14 cellular contexts compared by ENCODE assay signal in the genomic region with DNA sequence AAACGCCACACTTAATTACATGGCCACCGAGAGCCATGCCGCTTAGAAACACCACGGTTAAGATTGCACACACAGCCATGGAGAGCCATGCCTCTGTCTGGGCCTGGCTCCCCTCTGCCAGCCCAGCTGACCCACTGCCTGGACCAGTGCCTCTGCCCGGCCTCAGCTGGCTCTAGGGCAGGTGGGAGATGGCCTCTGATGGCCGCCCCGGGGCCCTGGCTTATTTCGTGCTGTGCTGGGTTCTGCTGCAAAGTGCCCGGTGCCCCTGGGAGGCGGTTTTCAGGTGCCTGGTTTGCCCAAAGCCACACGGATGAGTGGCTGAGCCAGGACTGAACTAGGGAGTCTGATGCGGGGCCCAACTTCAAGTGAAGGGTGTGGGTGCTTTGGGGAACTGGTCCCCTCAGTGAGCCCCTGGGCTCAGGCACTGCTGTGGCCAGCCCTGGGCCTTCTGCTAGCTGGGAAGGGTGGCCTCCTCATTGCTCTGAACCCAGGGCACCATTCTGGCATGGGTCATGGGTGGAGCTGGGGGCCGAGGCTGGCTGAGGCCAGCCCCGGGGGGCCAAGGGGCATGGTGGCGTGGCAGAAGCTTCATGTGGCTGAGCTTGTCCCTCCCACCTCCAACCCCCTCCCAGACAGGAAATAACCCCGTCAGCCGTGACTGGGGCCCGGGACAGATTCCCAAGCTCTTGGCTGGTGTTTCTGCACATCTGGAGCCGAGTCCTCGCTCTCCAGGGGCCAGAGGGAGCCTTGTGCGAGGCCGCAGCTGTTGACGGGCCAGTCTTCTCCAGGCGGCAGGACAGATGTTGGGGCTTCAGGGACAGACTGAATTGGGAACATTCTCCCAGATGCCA. TPM values are rescaled to one million over a fixed set of nuclear protein-coding genes. Genes with fewer than 3 reads are reported as not detected.
DNase-seq lines count a peak whose midpoint lies in the region; ATAC-seq and TF ChIP-seq lines count a peak whose summit lies in the region.
"Had no signal": no experiment of that assay in that cellular context is flagged by ENCODE, and none has a peak within 500 bp of the region (broad histone marks: within the 10 kb centered on the region; RNA-seq: fewer than 3 reads in every experiment).

No MANE protein-coding gene starts in this region.

- H3K4ac ChIP-seq in IMR-90 (ENCODE audit: low read depth, low read length): no peak overlapping the region
- H3K4ac ChIP-seq in mesenchymal stem cell (ENCODE audit: low read depth in 1 of 2, low read length in 2 of 2): no peak overlapping the region

- H4K91ac ChIP-seq in IMR-90 (ENCODE audit: insufficient read depth, low read depth, low read length) (no peak overlapping the region), mesenchymal stem cell (ENCODE audit: low read length) (no peak overlapping the region)

- no peaks in the 10 kb centered on the region for H3K9me1 ChIP-seq in IMR-90 (ENCODE audit: insufficient read depth, low read length)

- TF ChIP-seq POLR2A in IMR-90 (IDR thresholded peaks at IDR 0.05; ENCODE audit: low read depth, low read length) (no peak), upper lobe of left lung (IDR thresholded peaks at IDR 0.05) (no peak)

- H3K4me2 ChIP-seq in IMR-90 (ENCODE audit: low read depth, low read length) (no peak overlapping the region), mesenchymal stem cell (ENCODE audit: low read length, poor library complexity, severe bottlenecking) (no peak overlapping the region)

- H2BK5ac ChIP-seq in IMR-90 (ENCODE audit: low read depth, low read length, poor library complexity, severe bottlenecking) (no peak overlapping the region), mesenchymal stem cell (ENCODE audit: low read depth, low read length, poor library complexity, severe bottlenecking) (no peak overlapping the region)

- DNase-seq in IMR-90 (no peak), fibroblast of gingiva (ENCODE audit: low read depth) (peak; percentile 63), mesenchymal stem cell (peak; percentile 32), upper lobe of left lung (peak in 1 of 2 donors; percentile 72), AG20443 (ENCODE audit: low spot score) (no peak), WERI-Rb-1 (no peak), NCI-H2029 (lab: John Stamatoyannopoulos, UW) (no peak)
- DNase-seq: activated CD4-positive, alpha-beta T cell treated with anti-CD3 and anti-CD28 coated beads, Interleukin-2, amount 10 ng/mL, durations not matched to agents 7 days and 5 days; activated T-cell treated with anti-CD3 and anti-CD28 coated beads, Interleukin-2, amount 50 U/mL, for 72 hours; adrenal gland; NCI-H2081; stomach had no signal

- H3K27me3 ChIP-seq in IMR-90 (ENCODE audit: control insufficient read depth, insufficient read depth, low read length) (no peaks in the 10 kb centered on the region), mesenchymal stem cell (ENCODE audit: control insufficient read depth in 1 of 2, insufficient read depth in 1 of 2, low read length in 2 of 2) (peaks cover 5 to 9% of the 10 kb centered on the region in 2 experiments), upper lobe of left lung (peaks cover 0 to 9% (median 5%) of the 10 kb centered on the region in 4 donors), WERI-Rb-1 (ENCODE audit: insufficient read depth, low read depth, severe bottlenecking) (no peaks in the 10 kb centered on the region)
- H3K27me3 ChIP-seq: adrenal gland had no signal

- H3K36me3 ChIP-seq in IMR-90 (ENCODE audit: control insufficient read depth, insufficient read depth, low read length): no peaks in the 10 kb centered on the region
- peaks cover 0 to 6% of the 10 kb centered on the region in 2 experiments for H3K36me3 ChIP-seq in mesenchymal stem cell (ENCODE audit: control insufficient read depth in 1 of 2, insufficient read depth in 2 of 2, low read depth in 1 of 2, low read length in 2 of 2)
- H3K36me3 ChIP-seq in upper lobe of left lung: no peaks in the 10 kb centered on the region
- H3K36me3 ChIP-seq in WERI-Rb-1: peaks cover 4% of the 10 kb centered on the region
- H3K36me3 ChIP-seq: adrenal gland, SJSA1 had no signal

- ATAC-seq in IMR-90 (ENCODE audit: low read depth): no peak
- peak in 1 of 2 donors; percentile 28 for ATAC-seq in upper lobe of left lung (ENCODE audit: low FRiP score in 2 of 2)
- ATAC-seq: activated T-cell treated with anti-CD3 and anti-CD28 coated beads, Interleukin-2, amount 50 U/mL, for 72 hours had no signal

- H4K8ac ChIP-seq in IMR-90 (ENCODE audit: low read depth in 2 of 2, low read length in 2 of 2): no peak overlapping the region
- H4K8ac ChIP-seq in mesenchymal stem cell (ENCODE audit: low read length): no peak overlapping the region

- peaks cover 10% of the 10 kb centered on the region for H4K20me1 ChIP-seq in IMR-90 (ENCODE audit: insufficient read depth, low read length)

- H2BK12ac ChIP-seq in mesenchymal stem cell (ENCODE audit: low read length in 2 of 2): no peak overlapping the region

- H2BK120ac ChIP-seq in IMR-90 (ENCODE audit: low read depth, low read length): no peak overlapping the region
- H2BK120ac ChIP-seq in mesenchymal stem cell (ENCODE audit: low read depth, low read length): no peak overlapping the region

- H2BK20ac ChIP-seq in IMR-90 (ENCODE audit: low read depth, low read length): no peak overlapping the region

- H2BK15ac ChIP-seq in IMR-90 (ENCODE audit: low read depth, low read length) (no peak overlapping the region), mesenchymal stem cell (ENCODE audit: low read depth, poor library complexity, severe bottlenecking) (no peak overlapping the region)

- CTCF ChIA-PET in IMR-90 (lab: Yijun Ruan, JAX): no interaction called here

- BruUV-seq in IMR-90 (replicated peaks; lab: Mats Ljungman, UMichigan): no TSS peak

- TF ChIP-seq CTCF in IMR-90 (conservative IDR thresholded peaks at IDR 0.05; ENCODE audit: low read depth, low read length) (no peak), upper lobe of left lung (IDR thresholded peaks at IDR 0.05) (no peak), WERI-Rb-1 (IDR thresholded peaks at IDR 0.05; ENCODE audit: low read depth, low read length) (no peak)

- TF ChIP-seq RAD21 in IMR-90 (IDR thresholded peaks at IDR 0.05; ENCODE audit: low read length): no peak

- in situ Hi-C loops in IMR-90 (cut with MboI; ENCODE audit: low sequenced_read_pairs): no loop called here

- H3K9ac ChIP-seq in IMR-90 (ENCODE audit: low read depth, low read length) (no peak overlapping the region), mesenchymal stem cell (ENCODE audit: low read length) (no peak overlapping the region)

- POLR2A ChIA-PET in IMR-90 (lab: Charles Lee; ENCODE audit: unreplicated experiment): interaction anchor here (0.6 kb wide), 1 partner anchor 75 kb away, joined by 6 read pairs; no protein-coding TSS in a partner anchor

- H2AK5ac ChIP-seq in IMR-90 (ENCODE audit: low read depth, low read length) (no peak overlapping the region), mesenchymal stem cell (ENCODE audit: low read length, severe bottlenecking) (no peak overlapping the region)

- no peak overlapping the region for H3K4me3 ChIP-seq in IMR-90 (ENCODE audit: insufficient read depth, low read depth, low read length)
- no peak overlapping the region for H3K4me3 ChIP-seq in mesenchymal stem cell (ENCODE audit: insufficient read depth in 1 of 2, low read depth in 1 of 2, low read length in 2 of 2)
- no peak overlapping the region for H3K4me3 ChIP-seq in upper lobe of left lung
- H3K4me3 ChIP-seq in WERI-Rb-1 (ENCODE audit: low read depth, low read length): no peak overlapping the region
- H3K4me3 ChIP-seq: adrenal gland, SJSA1, stomach had no signal

- H3K18ac ChIP-seq in IMR-90 (ENCODE audit: low read depth, low read length): no peak overlapping the region
- H3K18ac ChIP-seq in mesenchymal stem cell (ENCODE audit: low read depth in 1 of 2, low read length in 2 of 2): no peak overlapping the region

- no peak overlapping the region for H2AK9ac ChIP-seq in IMR-90 (replicated peaks; ENCODE audit: low read depth, low read length, poor library complexity)

- intact Hi-C loops in IMR-90 (cut with micrococcal nuclease): no loop called here

- no peaks in the 10 kb centered on the region for H3K79me1 ChIP-seq in IMR-90 (ENCODE audit: low read depth in 1 of 2, low read length in 2 of 2)
- H3K79me1 ChIP-seq in mesenchymal stem cell (replicated peaks; ENCODE audit: low read length, poor library complexity, severe bottlenecking): no peaks in the 10 kb centered on the region

- no peak overlapping the region for H3K56ac ChIP-seq in IMR-90 (ENCODE audit: extremely low read depth, insufficient read depth, low read length)

- H3K14ac ChIP-seq in IMR-90 (replicated peaks; ENCODE audit: low read depth, low read length) (no peak overlapping the region), mesenchymal stem cell (ENCODE audit: low read length in 2 of 2) (no peak overlapping the region)

- peak overlapping the region; percentile 48 for H2AFZ ChIP-seq in IMR-90 (replicated peaks; ENCODE audit: low read length, poor library complexity)
- no peak overlapping the region for H2AFZ ChIP-seq in mesenchymal stem cell (ENCODE audit: low read depth, low read length)

- TF ChIP-seq EP300 in upper lobe of left lung (IDR thresholded peaks at IDR 0.05): no peak

- H3K9me3 ChIP-seq in IMR-90 (ENCODE audit: control insufficient read depth, insufficient read depth, low read length) (no peaks in the 10 kb centered on the region), mesenchymal stem cell (ENCODE audit: control insufficient read depth, low read length) (no peaks in the 10 kb centered on the region), upper lobe of left lung (no peaks in the 10 kb centered on the region), WERI-Rb-1 (ENCODE audit: severe bottlenecking) (no peaks in the 10 kb centered on the region)
- H3K9me3 ChIP-seq: adrenal gland, SJSA1, stomach had no signal

- dilution Hi-C loops in IMR-90 (cut with HindIII; ENCODE audit: low sequenced_read_pairs, unreplicated experiment): no loop called here

- 70% methylated on average over 3 of the region's 24 CpGs; no CpG with 5 or more reads in 1 of the 2 experiments for WGBS in IMR-90 (ENCODE audit: extremely low coverage in 2 of 2, insufficient read length in 1 of 2), 2 experiments
- WGBS in mesenchymal stem cell: 70% methylated on average over 24 of the region's 24 CpGs
- WGBS in upper lobe of left lung, 2 donors: 80% methylated on average over 21 of the region's 24 CpGs; no CpG with 5 or more reads in 1 of the 2 donors

- H3K4me1 ChIP-seq in IMR-90 (ENCODE audit: control insufficient read depth, insufficient read depth, low read length) (peaks cover 2% of the 10 kb centered on the region; the same call in 1 of the 2 replicates), mesenchymal stem cell (ENCODE audit: control insufficient read depth, insufficient read depth, low read depth, low read length) (peaks cover 42% of the 10 kb centered on the region), upper lobe of left lung (peaks cover 22 to 28% (median 25%) of the 10 kb centered on the region in 4 donors)

- H4K5ac ChIP-seq in IMR-90 (ENCODE audit: low read depth, low read length): no peak overlapping the region

- H3K23ac ChIP-seq in IMR-90 (ENCODE audit: low read depth, low read length) (no peak overlapping the region), mesenchymal stem cell (ENCODE audit: low read length in 2 of 2) (no peak overlapping the region)

- no peak overlapping the region for H3K27ac ChIP-seq in IMR-90 (ENCODE audit: insufficient read depth, low read length)
- H3K27ac ChIP-seq in mesenchymal stem cell (ENCODE audit: low read length, poor library complexity, severe bottlenecking): no peak overlapping the region
- peak overlapping the region; percentile 3 to 82 (median 68) for H3K27ac ChIP-seq in upper lobe of left lung
- H3K27ac ChIP-seq in WERI-Rb-1: no peak overlapping the region; the same call in 1 of the 2 replicates
- H3K27ac ChIP-seq: SJSA1, stomach had no signal

RNA-seq across cellular contexts. Expression of a gene that starts 1.9 kb away (rescaled TPM):
- total RNA-seq in IMR-90 (2012; rRNA removed) (1.7 and 1.8 TPM in 2 replicates), upper lobe of left lung (10 to 100 TPM in 3 of 6 donors, 1 to 10 TPM in 3; 2.4 to 25.7 (median 12.5) TPM)
- polyA plus RNA-seq in IMR-90 (2012; rRNA removed): 5.2 and 6.5 TPM in 2 replicates
- 4.8 and 9.2 TPM in 2 replicates for polyA plus RNA-seq in IMR-90 (2012; cell fraction: cytosol; rRNA removed)
- 11.6 and 25.5 TPM in 2 replicates for polyA plus RNA-seq in IMR-90 (2012; cell fraction: nucleus; rRNA removed; ENCODE audit: low replicate concordance)
- 4.9 TPM for polyA plus RNA-seq in mesenchymal stem cell (2013, experiment 1 of 2)
- 5.1 TPM for polyA plus RNA-seq in mesenchymal stem cell (2013, experiment 2 of 2)

RNA-seq across cellular contexts. Expression of a gene that starts 18.8 kb away (rescaled TPM):
- not detected in 2 replicates for total RNA-seq in IMR-90 (2012; rRNA removed)
- not detected in 2 replicates for polyA plus RNA-seq in IMR-90 (2012; rRNA removed)
- not detected in 2 replicates for polyA plus RNA-seq in IMR-90 (2012; cell fraction: cytosol; rRNA removed)
- not detected in 2 replicates for polyA plus RNA-seq in IMR-90 (2012; cell fraction: nucleus; rRNA removed; ENCODE audit: low replicate concordance)
- polyA plus RNA-seq in mesenchymal stem cell (2013, experiment 1 of 2): not detected
- polyA plus RNA-seq in mesenchymal stem cell (2013, experiment 2 of 2): not detected
- total RNA-seq in upper lobe of left lung: not detected
- total RNA-seq: activated CD4-positive, alpha-beta T cell treated with anti-CD3 and anti-CD28 coated beads, Interleukin-2, amount 10 ng/mL, durations not matched to agents 7 days and 5 days; activated T-cell treated with anti-CD3 and anti-CD28 coated beads, Interleukin-2, amount 50 U/mL, for 72 hours; adrenal gland; lung microvascular endothelial cell; SJSA1; stomach had no signal
- polyA plus RNA-seq: adrenal gland, stomach had no signal

RNA-seq across cellular contexts. Expression of a gene that starts 27.0 kb away (rescaled TPM):
- total RNA-seq in IMR-90 (2012; rRNA removed) (53.9 and 61.7 TPM in 2 replicates), upper lobe of left lung (10 to 100 TPM; 23.0 to 66.7 (median 52.2) TPM)
- polyA plus RNA-seq in IMR-90 (2012; rRNA removed): 36.4 and 37.2 TPM in 2 replicates
- 23.0 and 23.1 TPM in 2 replicates for polyA plus RNA-seq in IMR-90 (2012; cell fraction: cytosol; rRNA removed)
- polyA plus RNA-seq in IMR-90 (2012; cell fraction: nucleus; rRNA removed; ENCODE audit: low replicate concordance): 8.0 and 15.4 TPM in 2 replicates
- polyA plus RNA-seq in mesenchymal stem cell (2013, experiment 1 of 2): 52.7 TPM
- polyA plus RNA-seq in mesenchymal stem cell (2013, experiment 2 of 2): 52.5 TPM

RNA-seq across cellular contexts. Expression of a gene that starts 56.9 kb away (rescaled TPM):
- total RNA-seq in IMR-90 (2012; rRNA removed) (2.7 and 3.9 TPM in 2 replicates), upper lobe of left lung (10 to 100 TPM in 5 of 6 donors, 1 to 10 TPM in 1; 9.8 to 85.9 (median 18.3) TPM)
- 17.2 and 42.9 TPM in 2 replicates for polyA plus RNA-seq in IMR-90 (2012; rRNA removed)
- polyA plus RNA-seq in IMR-90 (2012; cell fraction: cytosol; rRNA removed): 4.7 and 5.1 TPM in 2 replicates
- polyA plus RNA-seq in IMR-90 (2012; cell fraction: nucleus; rRNA removed; ENCODE audit: low replicate concordance): 181 and 244 TPM in 2 replicates
- polyA plus RNA-seq in mesenchymal stem cell (2013, experiment 1 of 2): 3.3 TPM
- 3.0 TPM for polyA plus RNA-seq in mesenchymal stem cell (2013, experiment 2 of 2)

Comparison
In these comparisons a context has a peak if more than half of its experiments do, and no peak if none do; other contexts are left out.
1. DNase-seq: peak in fibroblast of gingiva (single experiment) and mesenchymal stem cell (single experiment); none in IMR-90 (single experiment), AG20443 (single experiment), WERI-Rb-1 (single experiment) and NCI-H2029 (single experiment).
2. H3K27ac ChIP-seq: peak in upper lobe of left lung (4 of 4); none in IMR-90 (single experiment), mesenchymal stem cell (single experiment) and WERI-Rb-1 (single experiment).